In the genomic region with DNA sequence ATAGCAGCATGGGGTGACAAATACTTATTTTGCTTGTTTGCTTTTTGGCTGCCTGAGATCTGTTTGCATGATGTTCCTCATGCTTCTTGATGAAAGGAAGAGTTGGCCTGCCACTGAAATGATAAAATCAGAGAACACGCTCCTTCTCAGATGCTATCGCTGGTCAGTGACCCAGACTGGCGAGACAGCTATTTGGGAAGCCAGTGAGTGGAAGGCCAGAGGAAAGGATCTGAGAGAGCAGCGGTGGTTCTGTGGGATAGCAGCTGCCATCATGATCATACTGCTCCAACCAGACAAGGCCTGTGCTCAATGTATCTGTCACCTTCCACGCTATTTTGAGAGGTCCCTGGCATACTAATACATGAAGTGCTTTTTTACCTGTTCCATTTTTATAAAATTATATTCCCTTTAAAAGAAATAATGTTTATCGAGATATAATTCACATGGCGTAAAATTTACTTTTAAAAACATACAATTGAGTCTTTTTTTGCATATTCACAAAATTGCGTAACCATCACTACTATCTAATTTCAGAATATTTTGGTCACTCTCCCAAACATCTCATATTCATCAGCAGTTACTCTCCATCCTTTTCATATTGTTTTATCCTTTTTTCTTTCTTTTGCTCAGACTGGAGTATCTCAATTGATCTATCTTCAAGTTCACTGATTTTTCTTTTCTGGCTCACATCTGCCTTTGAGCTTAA, we compare ENCODE assay signal across 13 cellular contexts.
DNase-seq lines count a peak whose midpoint lies in the region; ATAC-seq, FAIRE-seq and TF ChIP-seq lines count a peak whose summit lies in the region.
"Had no signal": no experiment of that assay in that cellular context is flagged by ENCODE, and none has a peak within 500 bp of the region (broad histone marks: within the 10 kb centered on the region; RNA-seq: fewer than 3 reads in every experiment).

No MANE protein-coding gene starts in this region.

- TF ChIP-seq POLR2A in HepG2 (IDR thresholded peaks at IDR 0.05; ENCODE audit: insufficient read depth in 1 of 2, low read depth in 2 of 2, low read length in 2 of 2) (no peak), right lobe of liver (IDR thresholded peaks at IDR 0.05) (no peak), suprapubic skin (IDR thresholded peaks at IDR 0.05) (no peak)

- H3K4me2 ChIP-seq in HepG2 (ENCODE audit: low read depth, low read length): no peak overlapping the region
- H3K4me2 ChIP-seq: A549 had no signal

- CTCF ChIA-PET in HepG2 (lab: Yijun Ruan, JAX; ENCODE audit: low intra/inter-chr PET ratio, low total read pairs): no interaction called here

- no peak for TF ChIP-seq RAD21 in HepG2 (CRISPR knock-in tag; IDR thresholded peaks at IDR 0.05)

- POLR2A ChIA-PET in HepG2 (lab: Yijun Ruan, JAX): no interaction called here

- no peak for ATAC-seq in HepG2
- ATAC-seq in right lobe of liver: no peak
- ATAC-seq in HG02870 (IDR thresholded peaks at IDR 0.05; ENCODE audit: unreplicated experiment): no peak
- ATAC-seq: A549 had no signal

- FAIRE-seq in HepG2 (lab: Jason Lieb, UNC): no peak
- FAIRE-seq: A549 had no signal

- 33% methylated on average over 8 of the region's 8 CpGs for WGBS in HepG2 (ENCODE audit: low lambda C conversion rate)
- WGBS in right lobe of liver (ENCODE audit: insufficient coverage, low coverage, low lambda C conversion rate, missing lambda C conversion rate): 74% methylated on average over 8 of the region's 8 CpGs
- WGBS in suprapubic skin: 90% methylated on average over 8 of the region's 8 CpGs

- H3K9me3 ChIP-seq in HepG2 (ENCODE audit: low read length) (no peaks in the 10 kb centered on the region), right lobe of liver (no peaks in the 10 kb centered on the region), suprapubic skin (peaks cover 15% of the 10 kb centered on the region)

- H3K79me2 ChIP-seq in HepG2 (ENCODE audit: insufficient read depth, low read length): no peaks in the 10 kb centered on the region

- no peaks in the 10 kb centered on the region for H3K27me3 ChIP-seq in HepG2 (ENCODE audit: control insufficient read depth in 1 of 2, insufficient read depth in 2 of 2, low read length in 2 of 2)
- H3K27me3 ChIP-seq in right lobe of liver: no peaks in the 10 kb centered on the region
- no peaks in the 10 kb centered on the region for H3K27me3 ChIP-seq in suprapubic skin

- H3K4me3 ChIP-seq in HepG2 (replicated peaks in 1 of 3; ENCODE audit: insufficient read depth in 1 of 3, low read depth in 2 of 3, low read length in 3 of 3) (no peak overlapping the region), right lobe of liver (no peak overlapping the region), suprapubic skin (no peak overlapping the region)
- H3K4me3 ChIP-seq: A549 had no signal

- no peak for TF ChIP-seq EP300 in HepG2 (IDR thresholded peaks at IDR 0.05; ENCODE audit: low read depth in 2 of 2, low read length in 2 of 2)
- TF ChIP-seq EP300 in HepG2 (CRISPR knock-in tag; IDR thresholded peaks at IDR 0.05; ENCODE audit: borderline replicate concordance): no peak
- no peak for TF ChIP-seq EP300 in suprapubic skin (IDR thresholded peaks at IDR 0.05)

- no TSS peak for BruUV-seq in HepG2 (replicated peaks; lab: Mats Ljungman, UMichigan)

- TF ChIP-seq CTCF in HepG2 (CRISPR knock-in tag; IDR thresholded peaks at IDR 0.05): no peak
- TF ChIP-seq CTCF in right lobe of liver (IDR thresholded peaks at IDR 0.05): no peak
- no peak for TF ChIP-seq CTCF in suprapubic skin (IDR thresholded peaks at IDR 0.05)

- H3K9ac ChIP-seq in HepG2 (ENCODE audit: insufficient read depth, low read depth, low read length): no peak overlapping the region

- no peaks in the 10 kb centered on the region for H3K4me1 ChIP-seq in HepG2 (ENCODE audit: insufficient read depth, low read length)
- no peaks in the 10 kb centered on the region for H3K4me1 ChIP-seq in right lobe of liver
- no peaks in the 10 kb centered on the region for H3K4me1 ChIP-seq in suprapubic skin
- H3K4me1 ChIP-seq: A549 had no signal

- H3K27ac ChIP-seq in HepG2 (ENCODE audit: extremely low read length, insufficient read depth, low read length): no peak overlapping the region
- H3K27ac ChIP-seq in right lobe of liver: no peak overlapping the region
- no peak overlapping the region for H3K27ac ChIP-seq in suprapubic skin
- H3K27ac ChIP-seq: A549 had no signal

- H4K20me1 ChIP-seq in HepG2 (ENCODE audit: insufficient read depth, low read length): no peaks in the 10 kb centered on the region

- no peak overlapping the region for H2AFZ ChIP-seq in HepG2 (ENCODE audit: low read length)

- DNase-seq in HepG2 (ENCODE audit: low spot score): no peak
- no peak for DNase-seq in right lobe of liver
- peak; percentile 80 for DNase-seq in SK-N-DZ (ENCODE audit: low spot score)
- peak; percentile 75 for DNase-seq in islet precursor cell
- DNase-seq in UCSD-AML1 (lab: John Stamatoyannopoulos, UW; ENCODE audit: unreplicated experiment): no peak
- DNase-seq in suprapubic skin (ENCODE audit: low spot score in 2 of 2): no peak
- DNase-seq: CD4-positive, CD25-positive, alpha-beta regulatory T cell; DMS53; GF-D8; HCEC 1CT; HFFc6 had no signal

- intact Hi-C loops in HepG2 (cut with micrococcal nuclease; ENCODE audit: unreplicated experiment) (no loop called here), right lobe of liver (cut with DNase I) (no loop called here)

- H3K36me3 ChIP-seq in HepG2 (replicated peaks in 1 of 2; ENCODE audit: control insufficient read depth in 1 of 2, insufficient read depth in 2 of 2, low read length in 2 of 2) (no peaks in the 10 kb centered on the region), right lobe of liver (no peaks in the 10 kb centered on the region), suprapubic skin (no peaks in the 10 kb centered on the region)

- in situ Hi-C loops in HepG2 (cut with HindIII; ENCODE audit: extremely low pct_ligation_motif_present, low pct_unique_long_range_greater_than_20kb): no loop called here

TF ChIP-seq in HepG2, 621 proteins besides CTCF, POLR2A, EP300 and RAD21:
- peak; percentile 44 for TF ChIP-seq CEBPB (IDR thresholded peaks at IDR 0.05; ENCODE audit: borderline replicate concordance, low read depth, low read length)
- TF ChIP-seq CHD2 (IDR thresholded peaks at IDR 0.05; ENCODE audit: low read depth, low read length): no peak

Comparison
In these comparisons a context has a peak if more than half of its experiments do, and no peak if none do; other contexts are left out.
1. DNase-seq: peak in SK-N-DZ (single experiment) and islet precursor cell (single experiment); none in HepG2 (single experiment), right lobe of liver (0 of 3), UCSD-AML1 (single experiment) and suprapubic skin (0 of 2).